ENCODE assay signal across 13 cellular contexts in the genomic region with DNA sequence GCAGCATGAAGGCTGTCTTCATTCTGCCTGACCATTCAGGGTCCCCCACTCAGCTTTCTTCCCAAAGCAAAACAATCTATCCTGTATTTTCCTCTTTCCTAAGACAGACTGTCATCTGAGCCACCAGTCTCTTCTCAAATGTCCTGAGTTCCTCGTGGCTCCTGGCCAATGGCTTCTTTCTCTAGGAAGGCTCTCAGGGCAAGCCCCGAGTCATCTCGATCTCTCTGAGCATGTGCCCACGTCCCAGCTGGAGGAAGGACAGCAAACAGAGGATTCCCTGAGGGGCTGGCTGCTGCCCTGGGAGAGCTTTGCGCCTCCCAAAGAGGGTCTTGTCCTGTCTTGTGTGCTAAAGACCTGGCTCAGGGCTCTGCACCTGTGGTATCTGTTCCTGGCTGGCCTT. TPM values are rescaled to one million over a fixed set of nuclear protein-coding genes. Genes with fewer than 3 reads are reported as not detected.
DNase-seq lines count a peak whose midpoint lies in the region; ATAC-seq and TF ChIP-seq lines count a peak whose summit lies in the region.
"Had no signal": no experiment of that assay in that cellular context is flagged by ENCODE, and none has a peak within 500 bp of the region (broad histone marks: within the 10 kb centered on the region; RNA-seq: fewer than 3 reads in every experiment).

No MANE protein-coding gene starts in this region.

- TF ChIP-seq CTCF in Peyer's patch (IDR thresholded peaks at IDR 0.05) (no peak), right atrium auricular region (IDR thresholded peaks at IDR 0.05) (no peak), spleen (IDR thresholded peaks at IDR 0.05 in 8 of 11, conservative IDR thresholded peaks at IDR 0.05 in 3 of 11) (no peak)

- peak; percentile 57 for DNase-seq in DMS79 treated with DMSO at 0.1 percent for 48 hours (lab: John Stamatoyannopoulos, UW)
- DNase-seq in DMS79 (lab: John Stamatoyannopoulos, UW): no peak
- peak in 1 of 3 donors; percentile 45 for DNase-seq in Peyer's patch
- DNase-seq in right atrium auricular region (ENCODE audit: low spot score): peak; percentile 58
- DNase-seq in spleen: peak; percentile 66
- DNase-seq in UCSD-AML1 (lab: John Stamatoyannopoulos, UW; ENCODE audit: unreplicated experiment): no peak
- no peak for DNase-seq in mesenteric fat pad (ENCODE audit: low spot score)
- DNase-seq: activated gamma-delta T cell treated with Interleukin-2 at 50 U/mL for 16 hours, NCI-H510A treated with DMSO at 0.1 percent for 48 hours had no signal

- H3K9me3 ChIP-seq in Peyer's patch (no peaks in the 10 kb centered on the region), right atrium auricular region (no peaks in the 10 kb centered on the region), spleen (no peaks in the 10 kb centered on the region)
- H3K9me3 ChIP-seq: prostate gland had no signal

- intact Hi-C loops in spleen (cut with DNase I; ENCODE audit: low total_unique reads): no loop called here

- TF ChIP-seq POLR2A in Peyer's patch (IDR thresholded peaks at IDR 0.05) (no peak), spleen (IDR thresholded peaks at IDR 0.05) (no peak)

- H3K4me1 ChIP-seq in Peyer's patch (peaks cover 0 to 25% (median 16%) of the 10 kb centered on the region in 4 donors), right atrium auricular region (no peaks in the 10 kb centered on the region), spleen (peaks cover 24 to 90% (median 66%) of the 10 kb centered on the region in 6 donors)
- H3K4me1 ChIP-seq: prostate gland had no signal

- 22 to 56% (median 39%) methylated on average over 4 to 5 of the region's 5 CpGs for WGBS in spleen, 5 donors

- H3K4me3 ChIP-seq in Peyer's patch (no peak overlapping the region), right atrium auricular region (no peak overlapping the region), spleen (peak overlapping the region in 1 of 8 donors; percentile 15)
- H3K4me3 ChIP-seq: dorsolateral prefrontal cortex, prostate gland had no signal

- H3K27ac ChIP-seq in Peyer's patch (peak overlapping the region; percentile 48 to 76 (median 58)), right atrium auricular region (peak overlapping the region; percentile 3 to 15), spleen (peak overlapping the region in 7 of 8 donors; percentile 17 to 90 (median 82))
- H3K27ac ChIP-seq: 22Rv1, prostate gland had no signal

- ATAC-seq in GM19328 (IDR thresholded peaks at IDR 0.05; ENCODE audit: unreplicated experiment): no peak

- H3K36me3 ChIP-seq in Peyer's patch (no peaks in the 10 kb centered on the region), right atrium auricular region (no peaks in the 10 kb centered on the region), spleen (no peaks in the 10 kb centered on the region)
- H3K36me3 ChIP-seq: prostate gland had no signal

- no peaks in the 10 kb centered on the region for H3K27me3 ChIP-seq in Peyer's patch
- H3K27me3 ChIP-seq in right atrium auricular region: no peaks in the 10 kb centered on the region
- H3K27me3 ChIP-seq in spleen (replicated peaks in 1 of 7): peaks cover 0 to under 1% (median 0%) of the 10 kb centered on the region in 7 donors

RNA-seq across cellular contexts. Expression of gene SLC37A2, which starts 8.3 kb away (rescaled TPM):
- total RNA-seq in Peyer's patch (1 to 10 TPM in 3 of 4 donors, under 1 TPM in 1; 0.88 to 6.6 (median 2.6) TPM), right atrium auricular region (1 to 10 TPM; 2.0 to 4.2 TPM), spleen (10 to 100 TPM; 37.1 to 85.7 (median 59.0) TPM), mesenteric fat pad (17.5 TPM)
- polyA plus RNA-seq in spleen: 10 to 100 TPM in 1 of 3 donors, 1 to 10 TPM in 2; 3.5 to 19.2 (median 6.6) TPM

RNA-seq across cellular contexts. Expression of gene TMEM218, which starts 40.0 kb away (rescaled TPM):
- total RNA-seq in Peyer's patch (10 to 100 TPM; 11.4 to 19.2 (median 15.4) TPM), right atrium auricular region (10 to 100 TPM in 1 of 2 donors, 1 to 10 TPM in 1; 8.3 to 15.3 TPM), spleen (10 to 100 TPM; 12.0 to 23.1 (median 17.9) TPM), mesenteric fat pad (24.6 TPM)
- polyA plus RNA-seq in spleen: 10 to 100 TPM; 28.0 to 34.7 (median 30.1) TPM

Comparison
In these comparisons a context has a peak if more than half of its experiments do, and no peak if none do; other contexts are left out.
1. DNase-seq: peak in DMS79 treated with DMSO at 0.1 percent for 48 hours (single experiment), right atrium auricular region (single experiment) and spleen (single experiment); none in DMS79 (single experiment), UCSD-AML1 (single experiment) and mesenteric fat pad (single experiment).
2. H3K27ac ChIP-seq: peak in every context shown above with its lines; median percentile 82 in spleen; 58 in Peyer's patch; 9 in right atrium auricular region.